31 cellular contexts compared by ENCODE assay signal in the genomic region with DNA sequence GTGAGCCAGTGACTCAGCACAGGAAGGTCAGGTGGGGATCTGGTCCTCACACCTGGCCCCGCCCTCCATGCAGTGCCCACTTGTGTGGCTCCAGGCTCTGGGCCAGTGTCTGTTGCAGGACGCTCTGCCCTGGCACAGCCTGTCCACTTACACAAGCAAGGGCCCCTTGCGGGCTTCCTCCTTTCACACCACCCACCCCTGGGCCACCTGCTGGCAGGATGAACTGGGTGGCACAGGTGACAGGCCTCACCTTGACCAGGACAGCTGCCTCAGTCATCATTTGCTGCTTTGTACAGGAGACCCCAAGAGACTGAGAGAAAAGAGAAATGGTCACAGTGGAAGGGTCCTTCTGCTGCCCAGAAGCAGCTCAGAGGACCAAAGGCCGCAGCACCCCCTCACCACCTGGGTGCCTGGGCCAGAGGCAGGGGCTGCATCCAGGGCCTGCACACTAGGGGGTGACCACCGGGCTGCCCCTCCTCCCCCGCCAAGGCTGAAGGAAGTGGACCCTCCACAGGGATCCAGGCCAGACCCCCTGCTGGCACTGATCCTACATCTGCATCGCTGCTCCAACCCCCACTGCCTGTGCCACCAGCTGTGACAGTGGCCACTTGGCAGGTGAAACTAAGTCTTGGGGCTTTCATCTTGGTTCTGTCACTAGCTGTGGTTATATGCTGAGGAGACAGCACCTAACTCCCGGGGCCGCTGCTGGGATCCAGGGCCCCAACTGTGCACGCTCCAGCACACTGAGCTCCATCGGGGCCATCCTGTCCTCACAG.
"Had no signal": no experiment of that assay in that cellular context is flagged by ENCODE, and none has a peak within 500 bp of the region (broad histone marks: within the 10 kb centered on the region; RNA-seq: fewer than 3 reads in every experiment).

No MANE protein-coding gene starts in this region.

- H3K4me1 ChIP-seq: adrenal gland, SJCRH30 had no signal

- DNase-seq: activated CD4-positive, alpha-beta memory T cell treated with anti-CD3 and anti-CD28 coated beads for 36 hours; activated CD4-positive, alpha-beta T cell treated with anti-CD3 and anti-CD28 coated beads, Interleukin-2, amount 10 ng/mL, durations not matched to agents 7 days and 5 days; activated CD4-positive, CD25-positive, alpha-beta regulatory T cell; activated CD8-positive, alpha-beta memory T cell treated with anti-CD3 and anti-CD28 coated beads, Interleukin-2, amount 50 U/mL, for 48 hours; activated naive CD4-positive, alpha-beta T cell treated with anti-CD3 and anti-CD28 coated beads, Interleukin-2, amount 50 U/mL, for 16 hours; activated naive CD8-positive, alpha-beta T cell treated with anti-CD3 and anti-CD28 coated beads, Interleukin-2, amount 10 ng/mL, durations not matched to agents 7 days and 5 days; activated T-cell treated with anti-CD3 and anti-CD28 coated beads, Interleukin-2, amount 50 U/mL, for 1 hour; anterior cingulate cortex; central memory CD4-positive, alpha-beta T cell; MG63; MV-4-11; NCI-H1092 treated with DMSO at 0.1 percent for 48 hours; NCI-H1417 treated with DMSO at 0.1 percent for 48 hours; NCI-H1694; NCI-H2029; NCI-H2107; NCI-H2171 treated with DMSO at 0.1 percent for 48 hours; NCI-H226; NCI-H510A; NCI-H526 treated with DMSO at 0.1 percent for 48 hours; NCI-H82; NK-92 treated with Interleukin-12 subunit alpha and Interleukin-12 subunit beta, amount 100 ng/mL, for 24 hours; OCI-M1; Right ventricle myocardium superior; SJCRH30; SK-N-SH; T-helper 1 cell had no signal

- ATAC-seq: Panc1 had no signal

- H3K4me3 ChIP-seq: adrenal gland, MG63, SJCRH30 had no signal

- H3K27me3 ChIP-seq: adrenal gland, MG63, SJCRH30 had no signal

- H3K27ac ChIP-seq: adrenal gland, RWPE1, SJCRH30, VCaP had no signal

- H3K9me3 ChIP-seq: adrenal gland, MG63, SJCRH30, SK-N-SH had no signal

- H3K36me3 ChIP-seq: adrenal gland, MG63, SJCRH30 had no signal
